Comparison of ENCODE assay signal across 10 cellular contexts in genomic region chr11:86713552-86713951, GRCh38. TPM values are rescaled to one million over a fixed set of nuclear protein-coding genes. Genes with fewer than 3 reads are reported as not detected.
"Had no signal": no experiment of that assay in that cellular context is flagged by ENCODE, and none has a peak within 500 bp of the region (broad histone marks: within the 10 kb centered on the region; RNA-seq: fewer than 3 reads in every experiment).

No MANE protein-coding gene starts in this region.

- H3K36me3 ChIP-seq: HAP-1 had no signal

- DNase-seq: GM23248, GOT3, H7, HFFc6, KBM-7 had no signal

- H3K4me1 ChIP-seq: HAP-1 had no signal

- H3K27ac Mint-ChIP-seq: HFFc6 had no signal

- H3K9ac ChIP-seq: GM23248 had no signal

- H3K27ac ChIP-seq: GM23248, HL-60 had no signal

- ATAC-seq: HCT116, HepG2 had no signal

- H2AFZ ChIP-seq: GM23248 had no signal

- H3K4me3 ChIP-seq: GM23248, HAP-1 had no signal

- H3K4me3 Mint-ChIP-seq: HFFc6 had no signal

- H3K9me3 ChIP-seq: HAP-1 had no signal

RNA-seq across cellular contexts. Expression of gene ME3, which starts 41.1 kb away (rescaled TPM):
- total RNA-seq: H4, HepG2 had no signal
